Comparison of ENCODE assay signal across 8 cellular contexts in genomic region chr11:119108151-119108856, GRCh38. TPM values are rescaled to one million over a fixed set of nuclear protein-coding genes. Genes with fewer than 3 reads are reported as not detected.
DNase-seq lines count a peak whose midpoint lies in the region; ATAC-seq and TF ChIP-seq lines count a peak whose summit lies in the region.

No MANE protein-coding gene starts in this region.

- H3K9ac ChIP-seq in ES-I3 (ENCODE audit: low read depth, low read length), result peak overlapping the region; percentile 71

- H3K36me3 ChIP-seq in ES-I3 (ENCODE audit: insufficient read depth, low read length), result no peaks in the 10 kb centered on the region

- H3K36me3 Mint-ChIP-seq in activated CD8-positive, alpha-beta T cell treated with anti-CD3 and anti-CD28 coated beads, Interleukin-2, amount 10 ng/mL, durations not matched to agents 7 days and 5 days (ENCODE audit: low read depth), result peaks cover 50% of the 10 kb centered on the region
- no peaks in the 10 kb centered on the region for H3K36me3 Mint-ChIP-seq in progenitor cell of endocrine pancreas (ENCODE audit: insufficient read depth)

- H3K9me3 Mint-ChIP-seq in activated CD8-positive, alpha-beta T cell treated with anti-CD3 and anti-CD28 coated beads, Interleukin-2, amount 10 ng/mL, durations not matched to agents 7 days and 5 days (ENCODE audit: insufficient read depth), result no peaks in the 10 kb centered on the region
- no peaks in the 10 kb centered on the region for H3K9me3 Mint-ChIP-seq in progenitor cell of endocrine pancreas (ENCODE audit: low read depth)

- peak; percentile 42 for ATAC-seq in activated CD8-positive, alpha-beta T cell treated with anti-CD3 and anti-CD28 coated beads, Interleukin-2, amount 10 ng/mL, durations not matched to agents 7 days and 5 days
- ATAC-seq in foreskin keratinocyte (peak; percentile 68), GM18867 (IDR thresholded peaks at IDR 0.05; ENCODE audit: unreplicated experiment) (no peak)

- peak overlapping the region; percentile 85 for H3K27ac Mint-ChIP-seq in activated CD8-positive, alpha-beta T cell treated with anti-CD3 and anti-CD28 coated beads, Interleukin-2, amount 10 ng/mL, durations not matched to agents 7 days and 5 days
- peak overlapping the region; percentile 8 for H3K27ac Mint-ChIP-seq in progenitor cell of endocrine pancreas

- no peaks in the 10 kb centered on the region for H3K9me3 ChIP-seq in ES-I3 (ENCODE audit: control insufficient read depth, insufficient read depth, low read length)

- H3K27me3 Mint-ChIP-seq in activated CD8-positive, alpha-beta T cell treated with anti-CD3 and anti-CD28 coated beads, Interleukin-2, amount 10 ng/mL, durations not matched to agents 7 days and 5 days (ENCODE audit: low read depth), result no peaks in the 10 kb centered on the region
- H3K27me3 Mint-ChIP-seq in progenitor cell of endocrine pancreas, result peaks cover 15% of the 10 kb centered on the region

- H3K4me1 Mint-ChIP-seq in activated CD8-positive, alpha-beta T cell treated with anti-CD3 and anti-CD28 coated beads, Interleukin-2, amount 10 ng/mL, durations not matched to agents 7 days and 5 days (ENCODE audit: low read depth), result peaks cover 54% of the 10 kb centered on the region
- peaks cover 4% of the 10 kb centered on the region for H3K4me1 Mint-ChIP-seq in progenitor cell of endocrine pancreas (ENCODE audit: low read depth)

- CTCF ChIA-PET in activated CD8-positive, alpha-beta T cell treated with anti-CD3 and anti-CD28 coated beads, Interleukin-2, amount 10 ng/mL, durations not matched to agents 7 days and 5 days (lab: Charles Lee), result interaction anchor here (1.0 to 1.8 kb wide), 9 partner anchors 9 to 230 kb away, joined by 3 to 7 read pairs (median 4); partner anchors contain the start of genes HINFP and VPS11

- TF ChIP-seq CTCF in foreskin keratinocyte (conservative IDR thresholded peaks at IDR 0.05) (no peak), progenitor cell of endocrine pancreas (IDR thresholded peaks at IDR 0.05; ENCODE audit: unreplicated experiment) (no peak)

- H3K27ac ChIP-seq in foreskin keratinocyte, result no peak overlapping the region

- DNase-seq in A172 (ENCODE audit: low spot score) (peak; percentile 68), NCI-H1105 treated with DMSO at 0.1 percent for 48 hours (lab: John Stamatoyannopoulos, UW) (peak; percentile 71), foreskin keratinocyte (peak; percentile 54 to 84), progenitor cell of endocrine pancreas (ENCODE audit: low spot score, unreplicated experiment) (no peak), NCI-H2171 (lab: John Stamatoyannopoulos, UW) (no peak)
- DNase-seq in activated CD8-positive, alpha-beta T cell treated with anti-CD3 and anti-CD28 coated beads, Interleukin-2, amount 10 ng/mL, durations not matched to agents 7 days and 5 days, result peak; percentile 63

- H3K4me1 ChIP-seq in ES-I3 (ENCODE audit: insufficient read depth, low read length), result peaks cover 12% of the 10 kb centered on the region
- no peaks in the 10 kb centered on the region for H3K4me1 ChIP-seq in foreskin keratinocyte

- peak overlapping the region; percentile 89 for H3K4me3 Mint-ChIP-seq in activated CD8-positive, alpha-beta T cell treated with anti-CD3 and anti-CD28 coated beads, Interleukin-2, amount 10 ng/mL, durations not matched to agents 7 days and 5 days
- H3K4me3 Mint-ChIP-seq in progenitor cell of endocrine pancreas (ENCODE audit: low read depth), result peak overlapping the region; percentile 76

- POLR2A ChIA-PET in activated CD8-positive, alpha-beta T cell treated with anti-CD3 and anti-CD28 coated beads, Interleukin-2, amount 10 ng/mL, durations not matched to agents 7 days and 5 days (lab: Charles Lee), result interaction anchor here (0.6 to 8.5 kb wide), 7 partner anchors 7 to 114 kb away, joined by 3 to 96 read pairs (median 3); partner anchors contain the start of gene CBL

- H3K27me3 ChIP-seq in foreskin keratinocyte, result no peaks in the 10 kb centered on the region

RNA-seq across cellular contexts. Expression of gene C2CD2L, which starts 1.2 kb away (rescaled TPM):
- total RNA-seq in A172 (2014; rRNA removed; shearing (Covaris generic)), result 4.7 and 7.2 TPM in 2 replicates
- total RNA-seq in activated CD8-positive, alpha-beta T cell treated with anti-CD3 and anti-CD28 coated beads, Interleukin-2, amount 10 ng/mL, durations not matched to agents 7 days and 5 days, result 10 to 100 TPM; 33.2 to 35.2 TPM
- total RNA-seq in foreskin keratinocyte (6.8 and 7.5 TPM in 2 replicates), progenitor cell of endocrine pancreas (7.2 and 7.3 TPM in 2 replicates)
- 5.5 and 5.9 TPM in 2 replicates for polyA plus RNA-seq in foreskin keratinocyte

RNA-seq across cellular contexts. Expression of gene DPAGT1, which starts 6.7 kb away (rescaled TPM):
- 9.8 and 10.5 TPM in 2 replicates for total RNA-seq in A172 (2014; rRNA removed; shearing (Covaris generic))
- 10 to 100 TPM; 52.5 to 57.7 TPM for total RNA-seq in activated CD8-positive, alpha-beta T cell treated with anti-CD3 and anti-CD28 coated beads, Interleukin-2, amount 10 ng/mL, durations not matched to agents 7 days and 5 days
- 49.3 and 51.7 TPM in 2 replicates for total RNA-seq in foreskin keratinocyte
- 57.2 and 62.6 TPM in 2 replicates for polyA plus RNA-seq in foreskin keratinocyte
- total RNA-seq in progenitor cell of endocrine pancreas, result 53.4 and 60.8 TPM in 2 replicates

RNA-seq across cellular contexts. Expression of gene HINFP, which starts 13.1 kb away (rescaled TPM):
- 6.4 and 8.4 TPM in 2 replicates for total RNA-seq in A172 (2014; rRNA removed; shearing (Covaris generic))
- total RNA-seq in activated CD8-positive, alpha-beta T cell treated with anti-CD3 and anti-CD28 coated beads, Interleukin-2, amount 10 ng/mL, durations not matched to agents 7 days and 5 days, result 10 to 100 TPM; 36.1 to 40.9 TPM
- 10.1 and 10.2 TPM in 2 replicates for total RNA-seq in foreskin keratinocyte
- 8.7 and 8.9 TPM in 2 replicates for polyA plus RNA-seq in foreskin keratinocyte
- total RNA-seq in progenitor cell of endocrine pancreas, result 48.7 and 52.2 TPM in 2 replicates

RNA-seq across cellular contexts. Expression of gene HMBS, which starts 23.6 kb away (rescaled TPM):
- total RNA-seq in A172 (2014; rRNA removed; shearing (Covaris generic)), result 2.7 and 6.6 TPM in 2 replicates
- 10 to 100 TPM; 31.0 to 32.5 TPM for total RNA-seq in activated CD8-positive, alpha-beta T cell treated with anti-CD3 and anti-CD28 coated beads, Interleukin-2, amount 10 ng/mL, durations not matched to agents 7 days and 5 days
- total RNA-seq in foreskin keratinocyte (24.4 and 38.4 TPM in 2 replicates), progenitor cell of endocrine pancreas (39.0 and 39.8 TPM in 2 replicates)
- 61.1 and 73.8 TPM in 2 replicates for polyA plus RNA-seq in foreskin keratinocyte

RNA-seq across cellular contexts. Expression of gene ABCG4, which starts 40.5 kb away (rescaled TPM):
- 0.05 TPM in 1 of 2 replicates, not detected in the other for total RNA-seq in A172 (2014; rRNA removed; shearing (Covaris generic))
- total RNA-seq in activated CD8-positive, alpha-beta T cell treated with anti-CD3 and anti-CD28 coated beads, Interleukin-2, amount 10 ng/mL, durations not matched to agents 7 days and 5 days, result under 1 TPM in 1 of 2 experiments, not detected in 1; 0.18 TPM
- total RNA-seq in foreskin keratinocyte (0.46 and 0.51 TPM in 2 replicates), progenitor cell of endocrine pancreas (0.53 and 0.78 TPM in 2 replicates)
- polyA plus RNA-seq in foreskin keratinocyte, result 0.27 and 0.34 TPM in 2 replicates

Comparison
In these comparisons a context has a peak if more than half of its experiments do, and no peak if none do; other contexts are left out.
1. DNase-seq: peak in A172 (single experiment), NCI-H1105 treated with DMSO at 0.1 percent for 48 hours (single experiment), activated CD8-positive, alpha-beta T cell treated with anti-CD3 and anti-CD28 coated beads, Interleukin-2, amount 10 ng/mL, durations not matched to agents 7 days and 5 days (single experiment) and foreskin keratinocyte (2 of 2); none in progenitor cell of endocrine pancreas (single experiment) and NCI-H2171 (single experiment).